ENCODE assay signal across 8 cellular contexts in the genomic region with DNA sequence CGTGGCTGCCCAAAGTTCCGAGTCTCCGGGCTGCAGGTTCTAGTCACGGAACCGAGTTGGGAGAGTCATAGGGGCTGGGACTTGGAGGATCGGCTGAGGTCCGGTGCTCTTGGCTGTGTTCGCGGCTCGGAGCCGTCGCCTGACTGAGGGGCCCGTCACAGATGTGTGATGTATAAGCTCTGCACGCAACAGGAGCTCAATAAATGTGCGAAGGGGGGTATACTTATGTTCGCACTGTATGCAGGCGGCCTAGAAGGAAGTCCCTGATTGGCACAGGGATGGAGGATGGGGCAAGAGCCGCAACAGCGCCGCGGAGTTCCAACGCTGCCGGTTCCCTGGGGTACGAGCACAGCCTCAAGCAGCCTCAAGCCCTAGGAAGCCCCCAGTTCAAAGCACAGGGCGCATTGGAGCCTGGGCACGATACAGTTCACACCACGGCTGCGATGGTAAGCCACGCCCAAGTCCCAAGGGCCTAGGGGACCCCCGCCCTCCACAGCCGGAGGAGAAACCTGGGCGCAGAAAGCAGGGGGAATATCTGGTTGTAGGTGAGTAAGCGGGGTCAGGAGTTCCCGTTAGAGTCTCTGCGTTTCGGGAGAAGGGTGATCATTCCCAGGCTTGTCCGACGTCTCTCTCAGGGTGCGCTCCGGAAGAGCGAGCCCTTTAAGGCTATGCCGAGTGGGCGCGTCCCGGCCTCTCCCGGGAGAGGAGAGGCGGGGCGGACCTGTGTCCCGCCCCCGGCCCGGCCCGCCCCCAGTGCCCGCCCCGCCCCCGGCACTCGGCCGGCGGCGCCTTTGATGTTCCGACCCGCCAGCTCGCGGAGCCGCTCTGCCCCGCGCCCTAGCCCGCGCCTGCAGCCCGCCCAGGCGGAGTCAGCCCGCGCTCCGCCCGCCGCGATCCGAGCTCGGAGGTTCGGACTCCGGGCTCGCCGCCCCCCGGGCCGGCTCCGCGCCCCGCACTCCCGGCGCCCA. TPM values are rescaled to one million over a fixed set of nuclear protein-coding genes. Genes with fewer than 3 reads are reported as not detected.
DNase-seq lines count a peak whose midpoint lies in the region; ATAC-seq and TF ChIP-seq lines count a peak whose summit lies in the region.

A gene (plus strand): TSS at position 774 of the 968 bp plus-strand sequence. CDS start 226 bp downstream, outside the sequence.

- WGBS in upper lobe of left lung, 2 donors = 8 to 30% methylated on average over 16 to 44 of the region's 89 CpGs

- H3K27me3 ChIP-seq in upper lobe of left lung = peaks cover 0 to 10% (median 4%) of the 10 kb centered on the region in 4 donors

- H3K27me3 Mint-ChIP-seq in glutamatergic neuron (ENCODE audit: unreplicated experiment) = peaks cover 13% of the 10 kb centered on the region

- peaks cover 7 to 25% (median 18%) of the 10 kb centered on the region in 4 donors for H3K4me1 ChIP-seq in upper lobe of left lung

- H3K36me3 ChIP-seq in upper lobe of left lung = no peaks in the 10 kb centered on the region

- TF ChIP-seq POLR2A in upper lobe of left lung (IDR thresholded peaks at IDR 0.05) = no peak

- no peaks in the 10 kb centered on the region for H3K9me3 ChIP-seq in upper lobe of left lung

- no peak for TF ChIP-seq EP300 in upper lobe of left lung (IDR thresholded peaks at IDR 0.05)

- TF ChIP-seq CTCF in glutamatergic neuron (IDR thresholded peaks at IDR 0.05; ENCODE audit: partially characterized antibody, unreplicated experiment) (no peak), upper lobe of left lung (IDR thresholded peaks at IDR 0.05) (no peak)

- peaks cover 4% of the 10 kb centered on the region for H3K36me3 Mint-ChIP-seq in glutamatergic neuron (ENCODE audit: unreplicated experiment)

- peak within 1 kb of the TSS; percentile 86 for H3K4me3 Mint-ChIP-seq in glutamatergic neuron (ENCODE audit: unreplicated experiment)

- peak within 1 kb of the TSS in 3 of 4 donors; percentile 38 to 76 (median 69) for H3K27ac ChIP-seq in upper lobe of left lung

- DNase-seq in ELF-1 (ENCODE audit: low read depth, low spot score) (peak; percentile 83), SK-N-DZ (ENCODE audit: low spot score) (peak; percentile 83), glutamatergic neuron (peak; percentile 77), nucleus accumbens (lab: John Stamatoyannopoulos, UW) (peak in 35 of 56 donors; percentile 7 to 73 (median 36)), upper lobe of left lung (peak; percentile 81 to 95)
- DNase-seq in Jurkat, Clone E6-1 (ENCODE audit: low read depth, low spot score) = peak; percentile 76
- peak; percentile 75 for DNase-seq in activated naive CD4-positive, alpha-beta T cell treated with anti-CD3 and anti-CD28 coated beads, Interleukin-2, amount 50 U/mL, for 16 hours

- peaks cover 7% of the 10 kb centered on the region for H3K4me1 Mint-ChIP-seq in glutamatergic neuron (ENCODE audit: low read depth, unreplicated experiment)

- peak within 1 kb of the TSS; percentile 78 for H3K4me3 ChIP-seq in Jurkat, Clone E6-1 (ENCODE audit: low read length)
- peak within 1 kb of the TSS; percentile 35 to 66 (median 58) for H3K4me3 ChIP-seq in upper lobe of left lung

- H3K9me3 Mint-ChIP-seq in glutamatergic neuron (ENCODE audit: unreplicated experiment) = no peaks in the 10 kb centered on the region

- peak; percentile 82 for ATAC-seq in GM21723 (IDR thresholded peaks at IDR 0.05; ENCODE audit: unreplicated experiment)
- ATAC-seq in upper lobe of left lung (ENCODE audit: low FRiP score in 2 of 2) = peak; percentile 92 to 93

- peak within 1 kb of the TSS; percentile 17 for H3K27ac Mint-ChIP-seq in glutamatergic neuron (ENCODE audit: unreplicated experiment)

RNA-seq across cellular contexts. Expression of the gene that starts here (rescaled TPM):
- polyA plus RNA-seq in Jurkat, Clone E6-1 (2012; ENCODE audit: insufficient read depth, insufficient read length) = 266 TPM
- 5.0 and 5.5 TPM in 2 replicates for polyA plus RNA-seq in SK-N-DZ (2014; cell fraction: cytosol; rRNA removed)
- polyA plus RNA-seq in SK-N-DZ (2014; cell fraction: nucleus; rRNA removed) = 9.4 and 10.4 TPM in 2 replicates
- total RNA-seq in glutamatergic neuron (ENCODE audit: unreplicated experiment) (5.8 TPM), upper lobe of left lung (1 to 10 TPM; 3.5 to 7.4 (median 5.8) TPM)

Comparison
In these comparisons a context has a peak if more than half of its experiments do, and no peak if none do; other contexts are left out.
1. Peak in every context shown above with its lines: DNase-seq, ATAC-seq, H3K4me3 ChIP-seq and H3K27ac ChIP-seq.
2. DNase-seq: peak in every context shown above with its lines; median percentile 88 in upper lobe of left lung; 83 in ELF-1; 83 in SK-N-DZ; 77 in glutamatergic neuron; 76 in Jurkat, Clone E6-1; 75 in activated naive CD4-positive, alpha-beta T cell treated with anti-CD3 and anti-CD28 coated beads, Interleukin-2, amount 50 U/mL, for 16 hours; 36 in nucleus accumbens.